Comparison of ENCODE assay signal across 17 cellular contexts in genomic region chr11:94201004-94201465, GRCh38.
DNase-seq lines count a peak whose midpoint lies in the region.
"Had no signal": no experiment of that assay in that cellular context is flagged by ENCODE, and none has a peak within 500 bp of the region (broad histone marks: within the 10 kb centered on the region; RNA-seq: fewer than 3 reads in every experiment).

No MANE protein-coding gene starts in this region.

- no peaks in the 10 kb centered on the region for H3K27me3 Mint-ChIP-seq in activated CD4-positive, alpha-beta memory T cell treated with anti-CD3 and anti-CD28 coated beads, Interleukin-2, amount 10 ng/mL, durations not matched to agents 7 days and 5 days
- H3K27me3 Mint-ChIP-seq: activated CD4-positive, alpha-beta T cell treated with anti-CD3 and anti-CD28 coated beads, Interleukin-2, amount 10 ng/mL, durations not matched to agents 7 days and 5 days had no signal

- no peak overlapping the region for H3K27ac Mint-ChIP-seq in activated CD4-positive, alpha-beta memory T cell treated with anti-CD3 and anti-CD28 coated beads, Interleukin-2, amount 10 ng/mL, durations not matched to agents 7 days and 5 days
- H3K27ac Mint-ChIP-seq: activated CD4-positive, alpha-beta T cell treated with anti-CD3 and anti-CD28 coated beads, Interleukin-2, amount 10 ng/mL, durations not matched to agents 7 days and 5 days; effector memory CD8-positive, alpha-beta T cell; T-helper 1 cell treated with Interleukin-12 subunit alpha and Interleukin-12 subunit beta and Interleukin-4 antibody, amounts not matched to agents 30 μg/mL and 1 μg/mL, for 36 hours had no signal

- CTCF ChIA-PET in activated CD4-positive, alpha-beta memory T cell treated with anti-CD3 and anti-CD28 coated beads, Interleukin-2, amount 10 ng/mL, durations not matched to agents 7 days and 5 days (lab: Charles Lee) = interaction anchor here (0.5 kb wide), 1 partner anchor 65 kb away, joined by 3 read pairs; no protein-coding TSS in a partner anchor

- H3K4me3 Mint-ChIP-seq in activated CD4-positive, alpha-beta memory T cell treated with anti-CD3 and anti-CD28 coated beads, Interleukin-2, amount 10 ng/mL, durations not matched to agents 7 days and 5 days = no peak overlapping the region
- H3K4me3 Mint-ChIP-seq: activated CD4-positive, alpha-beta T cell treated with anti-CD3 and anti-CD28 coated beads, Interleukin-2, amount 10 ng/mL, durations not matched to agents 7 days and 5 days; effector memory CD8-positive, alpha-beta T cell; neural crest cell; T-helper 1 cell treated with Interleukin-12 subunit alpha and Interleukin-12 subunit beta and Interleukin-4 antibody, amounts not matched to agents 30 μg/mL and 1 μg/mL, for 36 hours had no signal

- peak; percentile 47 for DNase-seq in ACHN
- peak; percentile 47 for DNase-seq in H4 (ENCODE audit: low spot score)
- DNase-seq in astrocyte of the hippocampus (ENCODE audit: low read depth, low spot score) = peak; percentile 17
- peak; percentile 45 for DNase-seq in left kidney (ENCODE audit: low read depth, low spot score)
- DNase-seq in dermis blood vessel endothelial cell = no peak
- no peak for DNase-seq in stimulated activated CD4-positive, alpha-beta T cell treated with anti-CD3 and anti-CD28 coated beads, Interleukin-4, amount 100 ng/mL, for 24 hours
- DNase-seq in activated CD8-positive, alpha-beta memory T cell treated with anti-CD3 and anti-CD28 coated beads, Interleukin-2, amount 50 U/mL, for 48 hours = no peak
- no peak for DNase-seq in activated CD4-positive, alpha-beta memory T cell treated with anti-CD3 and anti-CD28 coated beads, Interleukin-2, amount 10 ng/mL, durations not matched to agents 7 days and 5 days
- DNase-seq: activated CD4-positive, alpha-beta T cell treated with anti-CD3 and anti-CD28 coated beads, Interleukin-2, amount 10 ng/mL, durations not matched to agents 7 days and 5 days; body of pancreas; DMS153; effector memory CD8-positive, alpha-beta T cell; hypothalamus; OCI-M1; tibial artery had no signal

- in situ Hi-C loops in ACHN (cut with HindIII; ENCODE audit: low pct_ligation_motif_present, low pct_unique_long_range_greater_than_20kb, low sequenced_read_pairs) = no loop called here

- no peaks in the 10 kb centered on the region for H3K36me3 Mint-ChIP-seq in activated CD4-positive, alpha-beta memory T cell treated with anti-CD3 and anti-CD28 coated beads, Interleukin-2, amount 10 ng/mL, durations not matched to agents 7 days and 5 days (ENCODE audit: low read depth)

- POLR2A ChIA-PET in activated CD4-positive, alpha-beta memory T cell treated with anti-CD3 and anti-CD28 coated beads, Interleukin-2, amount 10 ng/mL, durations not matched to agents 7 days and 5 days (lab: Charles Lee) = no interaction called here

- H3K9me3 Mint-ChIP-seq in activated CD4-positive, alpha-beta memory T cell treated with anti-CD3 and anti-CD28 coated beads, Interleukin-2, amount 10 ng/mL, durations not matched to agents 7 days and 5 days = no peaks in the 10 kb centered on the region
- H3K9me3 Mint-ChIP-seq: activated CD4-positive, alpha-beta T cell treated with anti-CD3 and anti-CD28 coated beads, Interleukin-2, amount 10 ng/mL, durations not matched to agents 7 days and 5 days; effector memory CD8-positive, alpha-beta T cell; neural crest cell; T-helper 1 cell treated with Interleukin-12 subunit alpha and Interleukin-12 subunit beta and Interleukin-4 antibody, amounts not matched to agents 30 μg/mL and 1 μg/mL, for 36 hours had no signal

- no peaks in the 10 kb centered on the region for H3K4me1 Mint-ChIP-seq in activated CD4-positive, alpha-beta memory T cell treated with anti-CD3 and anti-CD28 coated beads, Interleukin-2, amount 10 ng/mL, durations not matched to agents 7 days and 5 days
- H3K4me1 Mint-ChIP-seq: activated CD4-positive, alpha-beta T cell treated with anti-CD3 and anti-CD28 coated beads, Interleukin-2, amount 10 ng/mL, durations not matched to agents 7 days and 5 days had no signal

Comparison
In these comparisons a context has a peak if more than half of its experiments do, and no peak if none do; other contexts are left out.
1. DNase-seq: peak in ACHN (single experiment), H4 (single experiment), astrocyte of the hippocampus (single experiment) and left kidney (single experiment); none in dermis blood vessel endothelial cell (single experiment), stimulated activated CD4-positive, alpha-beta T cell treated with anti-CD3 and anti-CD28 coated beads, Interleukin-4, amount 100 ng/mL, for 24 hours (single experiment), activated CD8-positive, alpha-beta memory T cell treated with anti-CD3 and anti-CD28 coated beads, Interleukin-2, amount 50 U/mL, for 48 hours (single experiment) and activated CD4-positive, alpha-beta memory T cell treated with anti-CD3 and anti-CD28 coated beads, Interleukin-2, amount 10 ng/mL, durations not matched to agents 7 days and 5 days (single experiment).